Comparison of ENCODE assay signal across 11 cellular contexts in the genomic region with DNA sequence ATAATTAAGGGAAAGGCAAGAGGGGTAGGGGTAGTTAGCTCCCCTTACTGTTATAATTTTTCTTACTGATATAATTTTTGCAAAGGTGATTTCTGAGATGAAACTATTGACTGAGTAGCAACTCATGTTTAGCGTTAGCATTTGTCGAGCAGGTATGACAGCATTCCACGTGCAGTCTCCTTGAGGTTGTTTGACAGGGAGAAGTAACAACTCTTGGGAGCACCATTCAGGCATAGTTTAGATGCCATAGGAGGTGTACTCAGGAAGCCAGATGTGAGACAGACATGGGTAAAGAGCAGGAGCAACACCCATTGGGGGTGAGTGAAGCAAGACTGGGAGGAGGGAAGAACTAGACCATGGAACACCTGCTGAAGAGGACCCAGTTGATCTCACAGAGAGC.
"Had no signal": no experiment of that assay in that cellular context is flagged by ENCODE, and none has a peak within 500 bp of the region (broad histone marks: within the 10 kb centered on the region; RNA-seq: fewer than 3 reads in every experiment).

No MANE protein-coding gene starts in this region.

- DNase-seq: activated effector memory CD4-positive, alpha-beta T cell treated with Interleukin-2 at 50 U/mL for 16 hours; activated naive CD8-positive, alpha-beta T cell treated with anti-CD3 and anti-CD28 coated beads, Interleukin-2, amount 10 ng/mL, durations not matched to agents 7 days and 5 days; activated T-cell treated with anti-CD3 and anti-CD28 coated beads, Interleukin-2, amount 50 U/mL, for 1 hour; gastrocnemius medialis; heart right ventricle; left ventricle myocardium superior; naive thymus-derived CD4-positive, alpha-beta T cell; posterior cingulate gyrus; transverse colon had no signal

- H3K4me3 ChIP-seq: ascending aorta, gastrocnemius medialis, heart right ventricle, skin epidermis, transverse colon had no signal

- ATAC-seq: gastrocnemius medialis; heart right ventricle; left ventricle myocardium superior; naive thymus-derived CD4-positive, alpha-beta T cell had no signal

- H3K27ac ChIP-seq: ascending aorta, gastrocnemius medialis, heart right ventricle, skin epidermis, transverse colon had no signal

- H3K9me3 ChIP-seq: ascending aorta, gastrocnemius medialis, heart right ventricle, transverse colon had no signal

- H3K27ac Mint-ChIP-seq: naive thymus-derived CD4-positive, alpha-beta T cell had no signal

- H3K4me3 Mint-ChIP-seq: activated naive CD8-positive, alpha-beta T cell treated with anti-CD3 and anti-CD28 coated beads, Interleukin-2, amount 10 ng/mL, durations not matched to agents 7 days and 5 days; naive thymus-derived CD4-positive, alpha-beta T cell had no signal

- H3K27me3 ChIP-seq: ascending aorta, gastrocnemius medialis, heart right ventricle, transverse colon had no signal

- H3K36me3 ChIP-seq: ascending aorta, gastrocnemius medialis, heart right ventricle, transverse colon had no signal
